Comparison of ENCODE assay signal across 8 cellular contexts in genomic region chr19:37594982-37595382, GRCh38. TPM values are rescaled to one million over a fixed set of nuclear protein-coding genes. Genes with fewer than 3 reads are reported as not detected.
DNase-seq lines count a peak whose midpoint lies in the region; ATAC-seq and TF ChIP-seq lines count a peak whose summit lies in the region.

No MANE protein-coding gene starts in this region.

- H3K27ac ChIP-seq in upper lobe of right lung: peak overlapping the region; percentile 91

- intact Hi-C loops in Right ventricle myocardium inferior (cut with DNase I): loop anchor here (2.0 kb wide), 2 partner anchors 60 to 126 kb away; partner anchors contain the start of genes ZFP30 and ZNF570
- intact Hi-C loops in posterior vena cava (cut with DNase I): no loop called here
- intact Hi-C loops in upper lobe of right lung (cut with DNase I): no loop called here

- ATAC-seq in HG02678 (IDR thresholded peaks at IDR 0.05; ENCODE audit: unreplicated experiment) (peak; percentile 37), Right ventricle myocardium inferior (peak; percentile 74), upper lobe of right lung (peak; percentile 84)

- peaks cover 12% of the 10 kb centered on the region for H3K4me1 ChIP-seq in upper lobe of right lung

- peaks cover 18% of the 10 kb centered on the region for H3K36me3 ChIP-seq in upper lobe of right lung

- H3K27me3 ChIP-seq in upper lobe of right lung: no peaks in the 10 kb centered on the region

- DNase-seq in OCI-M1 (lab: John Stamatoyannopoulos, UW) (peak; percentile 70), Right ventricle myocardium inferior (ENCODE audit: missing footprints) (peak; percentile 84), posterior vena cava (ENCODE audit: low spot score) (peak; percentile 93), upper lobe of right lung (peak; percentile 86)
- peak; percentile 7 to 41 (median 40) for DNase-seq in activated naive CD4-positive, alpha-beta T cell (lab: John Stamatoyannopoulos, UW)
- DNase-seq in NK-92 treated with Interleukin-12 subunit alpha and Interleukin-12 subunit beta, amount 100 ng/mL, for 24 hours (lab: John Stamatoyannopoulos, UW): no peak

- H3K9me3 ChIP-seq in upper lobe of right lung: peaks cover 11% of the 10 kb centered on the region

- TF ChIP-seq CTCF in upper lobe of right lung (IDR thresholded peaks at IDR 0.05): no peak

- H3K4me3 ChIP-seq in GM08714 (ENCODE audit: low read length) (peak overlapping the region; percentile 67), upper lobe of right lung (peak overlapping the region; percentile 72)

RNA-seq across cellular contexts. Expression of gene ZNF540, which starts 0.3 kb away (rescaled TPM):
- total RNA-seq in Right ventricle myocardium inferior: 6.8 TPM
- total RNA-seq in posterior vena cava: 1 to 10 TPM; 2.1 to 4.6 TPM
- 6.1 TPM for total RNA-seq in upper lobe of right lung

RNA-seq across cellular contexts. Expression of gene ZNF571, which starts 0.4 kb away (rescaled TPM):
- 3.8 TPM for total RNA-seq in Right ventricle myocardium inferior
- 1 to 10 TPM; 4.6 to 6.3 TPM for total RNA-seq in posterior vena cava
- 5.5 TPM for total RNA-seq in upper lobe of right lung
